In genomic region chrX:73961867-73962266, GRCh38 we compare ENCODE assay signal across 8 cellular contexts.
A peak's percentile ranks its signal among the peaks of the same experiment; 100 is the strongest.
DNase-seq lines count a peak whose midpoint lies in the region; ATAC-seq and TF ChIP-seq lines count a peak whose summit lies in the region.
"Not testable (repeated sequence)": the region's sequence is repeated elsewhere in the genome, so short reads cannot be mapped to it uniquely, and the experiment has no call there.

No MANE protein-coding gene starts in this region.

- H3K36me3 ChIP-seq in CD8-positive, alpha-beta T cell (ENCODE audit: insufficient read depth, low read length); endodermal cell (ENCODE audit: control insufficient read depth, insufficient read depth, low read length): not testable (repeated sequence)
- peaks cover 29 to 76% of the 10 kb centered on the region in 2 experiments for H3K36me3 ChIP-seq in HEK293 (ENCODE audit: control insufficient read depth in 2 of 2, insufficient read depth in 1 of 2, low read length in 2 of 2)

- not testable (repeated sequence) for H3K9ac ChIP-seq in endodermal cell (ENCODE audit: extremely low read depth, low read length, poor library complexity, severe bottlenecking)

- not testable (repeated sequence) for ATAC-seq in CD8-positive, alpha-beta T cell; naive thymus-derived CD8-positive, alpha-beta T cell

- H3K27me3 Mint-ChIP-seq in CD8-positive, alpha-beta T cell (ENCODE audit: low read depth); activated naive CD4-positive, alpha-beta T cell treated with anti-CD3 and anti-CD28 coated beads, Interleukin-2, amount 50 U/mL, for 24 hours; endodermal cell (ENCODE audit: insufficient read depth); mesothelial cell of epicardium (ENCODE audit: low read depth); naive thymus-derived CD8-positive, alpha-beta T cell; progenitor cell of endocrine pancreas: not testable (repeated sequence)

- peaks cover 24% of the 10 kb centered on the region for H3K36me3 Mint-ChIP-seq in CD8-positive, alpha-beta T cell
- not testable (repeated sequence) for H3K36me3 Mint-ChIP-seq in activated naive CD4-positive, alpha-beta T cell treated with anti-CD3 and anti-CD28 coated beads, Interleukin-2, amount 50 U/mL, for 24 hours
- H3K36me3 Mint-ChIP-seq in endodermal cell (ENCODE audit: low read depth) (peaks cover 43% of the 10 kb centered on the region), mesothelial cell of epicardium (peaks cover 24% of the 10 kb centered on the region), progenitor cell of endocrine pancreas (ENCODE audit: insufficient read depth) (peaks cover 23% of the 10 kb centered on the region)
- peaks cover 0 to 33% (median 0%) of the 10 kb centered on the region in 3 donors for H3K36me3 Mint-ChIP-seq in naive thymus-derived CD8-positive, alpha-beta T cell

- CTCF ChIA-PET in CD8-positive, alpha-beta T cell (lab: Charles Lee), result not testable (repeated sequence)
- CTCF ChIA-PET in HEK293 (lab: Yijun Ruan, JAX), result interaction anchor here (0.6 kb wide), 1 partner anchor 370 kb away, joined by 3 read pairs; no protein-coding TSS in a partner anchor

- not testable (repeated sequence) for H3K27ac ChIP-seq in CD8-positive, alpha-beta T cell (ENCODE audit: low read depth, low read length); HEK293 (ENCODE audit: extremely low read depth, low read depth, low read length); endodermal cell (ENCODE audit: low read depth, low read length)
- H3K27ac ChIP-seq in VCaP, result peak overlapping the region; percentile 35

- H3K4me3 ChIP-seq in CD8-positive, alpha-beta T cell (ENCODE audit: low read depth, low read length); HEK293 (ENCODE audit: low read depth, low read length); endodermal cell (ENCODE audit: low read length): not testable (repeated sequence)

- H3K27me3 ChIP-seq in CD8-positive, alpha-beta T cell (ENCODE audit: insufficient read depth, low read length); endodermal cell (ENCODE audit: control insufficient read depth, insufficient read depth, low read length, poor library complexity, severe bottlenecking): not testable (repeated sequence)

- WGBS in endodermal cell (ENCODE audit: insufficient coverage in 1 of 2, insufficient read length in 1 of 2), 2 experiments, result 100% methylated on average over 6 of the region's 6 CpGs; no CpG with 5 or more reads in 1 of the 2 experiments

- H3K4me1 ChIP-seq in CD8-positive, alpha-beta T cell (ENCODE audit: insufficient read depth, low read length); endodermal cell (ENCODE audit: control insufficient read depth, insufficient read depth, low read length): not testable (repeated sequence)
- peaks cover 13% of the 10 kb centered on the region for H3K4me1 ChIP-seq in HEK293 (ENCODE audit: control insufficient read depth, insufficient read depth, low read length)

- TF ChIP-seq CTCF in CD8-positive, alpha-beta T cell (IDR thresholded peaks at IDR 0.05); HEK293 (tag by site-specific recombination; IDR thresholded peaks at IDR 0.05); VCaP (conservative IDR thresholded peaks at IDR 0.05); endodermal cell (conservative IDR thresholded peaks at IDR 0.05); mesothelial cell of epicardium (IDR thresholded peaks at IDR 0.05; ENCODE audit: unreplicated experiment); progenitor cell of endocrine pancreas (IDR thresholded peaks at IDR 0.05; ENCODE audit: unreplicated experiment): not testable (repeated sequence)

- POLR2A ChIA-PET in CD8-positive, alpha-beta T cell (lab: Charles Lee); naive thymus-derived CD8-positive, alpha-beta T cell (lab: Charles Lee): not testable (repeated sequence)
- POLR2A ChIA-PET in HEK293 (lab: Yijun Ruan, JAX), result interaction anchor here (0.6 to 0.7 kb wide), 3 partner anchors 19 to 397 kb away, joined by 3 to 4 read pairs (median 3); no protein-coding TSS in a partner anchor

- H3K4me1 Mint-ChIP-seq in CD8-positive, alpha-beta T cell (ENCODE audit: low read depth), result peaks cover 61% of the 10 kb centered on the region
- H3K4me1 Mint-ChIP-seq in activated naive CD4-positive, alpha-beta T cell treated with anti-CD3 and anti-CD28 coated beads, Interleukin-2, amount 50 U/mL, for 24 hours, result peaks cover 56% of the 10 kb centered on the region
- H3K4me1 Mint-ChIP-seq in endodermal cell (peaks cover 31% of the 10 kb centered on the region), mesothelial cell of epicardium (peaks cover 19% of the 10 kb centered on the region), progenitor cell of endocrine pancreas (ENCODE audit: low read depth) (peaks cover 17% of the 10 kb centered on the region)
- H3K4me1 Mint-ChIP-seq in naive thymus-derived CD8-positive, alpha-beta T cell, result peaks cover 13 to 68% (median 54%) of the 10 kb centered on the region in 4 donors

- not testable (repeated sequence) for DNase-seq in CD8-positive, alpha-beta T cell; endodermal cell; mesothelial cell of epicardium (ENCODE audit: low spot score in 2 of 2, unreplicated experiment in 2 of 2); naive thymus-derived CD8-positive, alpha-beta T cell; progenitor cell of endocrine pancreas (ENCODE audit: low spot score, unreplicated experiment)

- intact Hi-C loops in CD8-positive, alpha-beta T cell (cut with DNase I, micrococcal nuclease), result not testable (repeated sequence)

- not testable (repeated sequence) for H3K4me3 Mint-ChIP-seq in CD8-positive, alpha-beta T cell; activated naive CD4-positive, alpha-beta T cell treated with anti-CD3 and anti-CD28 coated beads, Interleukin-2, amount 50 U/mL, for 24 hours; endodermal cell; mesothelial cell of epicardium; naive thymus-derived CD8-positive, alpha-beta T cell; progenitor cell of endocrine pancreas (ENCODE audit: low read depth)

- not testable (repeated sequence) for H3K9me3 Mint-ChIP-seq in CD8-positive, alpha-beta T cell; activated naive CD4-positive, alpha-beta T cell treated with anti-CD3 and anti-CD28 coated beads, Interleukin-2, amount 50 U/mL, for 24 hours; endodermal cell; mesothelial cell of epicardium; naive thymus-derived CD8-positive, alpha-beta T cell; progenitor cell of endocrine pancreas (ENCODE audit: low read depth)

- H3K9me3 ChIP-seq in CD8-positive, alpha-beta T cell (ENCODE audit: low read length); HEK293 (ENCODE audit: control insufficient read depth, insufficient read depth, low read depth, low read length); endodermal cell (ENCODE audit: control insufficient read depth, low read length): not testable (repeated sequence)

- H3K27ac Mint-ChIP-seq in CD8-positive, alpha-beta T cell, result peak overlapping the region; percentile 45
- H3K27ac Mint-ChIP-seq in activated naive CD4-positive, alpha-beta T cell treated with anti-CD3 and anti-CD28 coated beads, Interleukin-2, amount 50 U/mL, for 24 hours, result peak overlapping the region; percentile 23
- H3K27ac Mint-ChIP-seq in endodermal cell (peak overlapping the region; percentile 35), mesothelial cell of epicardium (peak overlapping the region; percentile 64), progenitor cell of endocrine pancreas (peak overlapping the region; percentile 41)
- H3K27ac Mint-ChIP-seq in naive thymus-derived CD8-positive, alpha-beta T cell, result peak overlapping the region in 7 of 10 donors; percentile 23 to 78 (median 66)

TF ChIP-seq in HEK293, 187 proteins besides CTCF, POLR2A, EP300 and RAD21:
- TF ChIP-seq ZNF121 (tag by site-specific recombination; IDR thresholded peaks at IDR 0.05) (peak; percentile 94), ZNF558 (tag by site-specific recombination; IDR thresholded peaks at IDR 0.05) (peak; percentile 44; the same call in 1 of the 2 replicates), ZBTB11 (tag by site-specific recombination; conservative IDR thresholded peaks at IDR 0.05; ENCODE audit: low read depth) (0 out of 2 replicates have a peak, but pooled peaks have one; percentile 2)
